Comparison of ENCODE assay signal across 13 cellular contexts in the genomic region with DNA sequence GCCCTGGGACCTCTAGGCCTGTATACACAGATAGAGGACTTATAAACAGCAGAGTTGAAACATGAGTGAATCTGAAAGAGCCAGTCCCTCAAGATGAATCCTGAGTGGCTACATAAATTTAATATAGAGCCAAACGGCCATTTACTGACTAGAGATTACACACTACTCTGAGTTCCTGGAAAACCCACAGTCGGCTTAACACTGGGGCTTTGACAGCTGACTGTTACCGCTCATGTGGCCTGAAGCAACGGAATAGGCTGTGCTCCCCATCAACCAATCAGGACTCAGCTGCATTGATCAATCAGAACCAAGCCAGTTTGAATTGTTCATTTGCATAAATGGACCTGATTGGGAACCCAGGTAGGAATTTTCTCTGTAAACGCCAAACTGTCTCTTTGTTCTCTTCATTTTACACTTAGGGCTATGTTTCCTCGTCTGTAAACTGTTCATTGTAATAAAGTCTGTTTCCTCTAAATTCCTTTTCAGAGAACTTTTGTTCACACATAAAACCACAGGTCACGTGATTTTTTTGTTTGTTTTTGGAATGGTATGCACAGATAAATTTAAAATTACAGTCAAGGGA. TPM values are rescaled to one million over a fixed set of nuclear protein-coding genes. Genes with fewer than 3 reads are reported as not detected.
A peak's percentile ranks its signal among the peaks of the same experiment; 100 is the strongest.
DNase-seq lines count a peak whose midpoint lies in the region; ATAC-seq and TF ChIP-seq lines count a peak whose summit lies in the region.
"Had no signal": no experiment of that assay in that cellular context is flagged by ENCODE, and none has a peak within 500 bp of the region (broad histone marks: within the 10 kb centered on the region; RNA-seq: fewer than 3 reads in every experiment).

No MANE protein-coding gene starts in this region.

- H3K9me3 Mint-ChIP-seq in Calu3 (ENCODE audit: low read depth, unreplicated experiment), result no peaks in the 10 kb centered on the region
- H3K9me3 Mint-ChIP-seq in activated CD8-positive, alpha-beta T cell treated with anti-CD3 and anti-CD28 coated beads for 36 hours, result no peaks in the 10 kb centered on the region

- H3K36me3 ChIP-seq in mesendoderm (ENCODE audit: control insufficient read depth, insufficient read depth, low read length), result no peaks in the 10 kb centered on the region

- H2BK120ac ChIP-seq in mesendoderm (ENCODE audit: low read depth, low read length), result no peak overlapping the region

- H2AK5ac ChIP-seq in mesendoderm (ENCODE audit: low read length), result no peak overlapping the region

- no peak for TF ChIP-seq CTCF in Calu3 (IDR thresholded peaks at IDR 0.05; ENCODE audit: unreplicated experiment)
- TF ChIP-seq CTCF in activated CD8-positive, alpha-beta T cell treated with anti-CD3 and anti-CD28 coated beads for 36 hours (IDR thresholded peaks at IDR 0.05), result no peak

- no peak overlapping the region for H3K27ac ChIP-seq in mesendoderm (ENCODE audit: low read depth, low read length)

- H3K18ac ChIP-seq in mesendoderm (ENCODE audit: low read length), result peak overlapping the region; percentile 85

- H3K4me2 ChIP-seq in mesendoderm (ENCODE audit: low read length), result no peak overlapping the region

- no peak overlapping the region for H3K9ac ChIP-seq in mesendoderm (ENCODE audit: low read length)

- intact Hi-C loops in Calu3 (cut with micrococcal nuclease; ENCODE audit: unreplicated experiment), result loop anchor here (1.0 kb wide), 1 partner anchor 10 kb away; no protein-coding TSS in a partner anchor
- intact Hi-C loops in activated CD8-positive, alpha-beta T cell treated with anti-CD3 and anti-CD28 coated beads for 36 hours (cut with micrococcal nuclease), result no loop called here

- no peak overlapping the region for H3K4me3 ChIP-seq in mesendoderm (ENCODE audit: low read length)

- no peak overlapping the region for H4K8ac ChIP-seq in mesendoderm (ENCODE audit: low read depth, low read length)

- WGBS in mesendoderm (ENCODE audit: extremely low coverage, insufficient coverage, low lambda C conversion rate), result no CpG with 5 or more reads among the region's 7 CpGs

- CTCF ChIA-PET in Calu3 (lab: Charles Lee), result interaction anchor here (0.7 to 2.9 kb wide), 7 partner anchors 10 to 283 kb away, joined by 3 to 13 read pairs (median 4); no protein-coding TSS in a partner anchor
- CTCF ChIA-PET in activated CD8-positive, alpha-beta T cell treated with anti-CD3 and anti-CD28 coated beads for 36 hours (lab: Charles Lee), result interaction anchor here (0.6 to 8.4 kb wide), 4 partner anchors 13 to 27 kb away, joined by 3 to 53 read pairs (median 6); no protein-coding TSS in a partner anchor

- no peak overlapping the region for H4K5ac ChIP-seq in mesendoderm (ENCODE audit: low read length)

- H2BK5ac ChIP-seq in mesendoderm (ENCODE audit: low read length), result no peak overlapping the region

- H3K27me3 ChIP-seq in mesendoderm (ENCODE audit: insufficient read depth, low read length, poor library complexity), result no peaks in the 10 kb centered on the region

- POLR2A ChIA-PET in activated CD8-positive, alpha-beta T cell treated with anti-CD3 and anti-CD28 coated beads for 36 hours (lab: Charles Lee), result interaction anchor here (0.9 to 1.8 kb wide), 2 partner anchors 31 to 40 kb away, joined by 3 to 6 read pairs; a partner anchor contains a TSS

- H3K4me1 ChIP-seq in mesendoderm (ENCODE audit: control insufficient read depth, low read depth, low read length), result peaks cover 3% of the 10 kb centered on the region

- DNase-seq in Calu3 (peak; percentile 85), HuH-7 (ENCODE audit: low spot score) (peak; percentile 65), mesendoderm (peak; percentile 21), SIG-M5 treated with dmso at 0.1 percent for 504 hours (lab: John Stamatoyannopoulos, UW; ENCODE audit: unreplicated experiment) (no peak), ecto neural progenitor cell (ENCODE audit: low spot score) (no peak)
- DNase-seq in activated CD8-positive, alpha-beta T cell treated with anti-CD3 and anti-CD28 coated beads for 36 hours, result peak; percentile 73
- DNase-seq: COR-L47; NCI-H2081; stimulated activated CD4-positive, alpha-beta T cell treated with anti-CD3 and anti-CD28 coated beads, Interleukin-15, amount 100 ng/mL, for 24 hours; T1000 had no signal

- peak; percentile 91 for ATAC-seq in activated CD8-positive, alpha-beta T cell treated with anti-CD3 and anti-CD28 coated beads for 36 hours
- ATAC-seq in HG03521 (IDR thresholded peaks at IDR 0.05; ENCODE audit: unreplicated experiment) (no peak), GM19023 (IDR thresholded peaks at IDR 0.05; ENCODE audit: unreplicated experiment) (no peak)

- no peaks in the 10 kb centered on the region for H3K79me2 ChIP-seq in mesendoderm (ENCODE audit: control insufficient read depth, insufficient read depth, low read length)

- peak overlapping the region; percentile 95 for H3K27ac Mint-ChIP-seq in Calu3 (ENCODE audit: unreplicated experiment)
- H3K27ac Mint-ChIP-seq in activated CD8-positive, alpha-beta T cell treated with anti-CD3 and anti-CD28 coated beads for 36 hours, result peak overlapping the region; percentile 3
- H3K27ac Mint-ChIP-seq: activated naive CD8-positive, alpha-beta T cell had no signal

- H3K23ac ChIP-seq in mesendoderm (ENCODE audit: low read length), result no peak overlapping the region

- H3K4ac ChIP-seq in mesendoderm (ENCODE audit: low read depth, low read length), result peak overlapping the region; percentile 4

- TSS peak; percentile 67 for BruUV-seq in Calu3 (replicated peaks; lab: Mats Ljungman, UMichigan)

- H3K79me1 ChIP-seq in mesendoderm (ENCODE audit: low read length), result no peaks in the 10 kb centered on the region

- peaks cover 31% of the 10 kb centered on the region for H3K36me3 Mint-ChIP-seq in Calu3 (ENCODE audit: insufficient read depth, unreplicated experiment)
- H3K36me3 Mint-ChIP-seq in activated CD8-positive, alpha-beta T cell treated with anti-CD3 and anti-CD28 coated beads for 36 hours (ENCODE audit: low read depth), result no peaks in the 10 kb centered on the region

- peaks cover 79% of the 10 kb centered on the region for H3K4me1 Mint-ChIP-seq in Calu3 (ENCODE audit: low read depth, unreplicated experiment)
- H3K4me1 Mint-ChIP-seq in activated CD8-positive, alpha-beta T cell treated with anti-CD3 and anti-CD28 coated beads for 36 hours (ENCODE audit: low read depth), result peaks cover 22% of the 10 kb centered on the region

- peak overlapping the region; percentile 64 for H2BK15ac ChIP-seq in mesendoderm (replicated peaks; ENCODE audit: low read depth)

- no peaks in the 10 kb centered on the region for H3K27me3 Mint-ChIP-seq in Calu3 (ENCODE audit: unreplicated experiment)
- no peaks in the 10 kb centered on the region for H3K27me3 Mint-ChIP-seq in activated CD8-positive, alpha-beta T cell treated with anti-CD3 and anti-CD28 coated beads for 36 hours
- H3K27me3 Mint-ChIP-seq: activated naive CD8-positive, alpha-beta T cell had no signal

- H3K56ac ChIP-seq in mesendoderm (ENCODE audit: low read length), result no peak overlapping the region

- peak overlapping the region; percentile 66 for H3K4me3 Mint-ChIP-seq in Calu3 (ENCODE audit: low read depth, unreplicated experiment)
- no peak overlapping the region for H3K4me3 Mint-ChIP-seq in activated CD8-positive, alpha-beta T cell treated with anti-CD3 and anti-CD28 coated beads for 36 hours
- H3K4me3 Mint-ChIP-seq: activated naive CD8-positive, alpha-beta T cell had no signal

RNA-seq across cellular contexts. Expression of a gene that starts 40.5 kb away (rescaled TPM):
- total RNA-seq in Calu3 (2022), result 291 and 303 TPM in 2 replicates
- total RNA-seq in activated CD8-positive, alpha-beta T cell treated with anti-CD3 and anti-CD28 coated beads for 36 hours, result 100 to 1,000 TPM; 180 to 191 TPM
- polyA plus RNA-seq in mesendoderm (2013, experiment 1 of 2), result 49.8 TPM
- 46.0 TPM for polyA plus RNA-seq in mesendoderm (2013, experiment 2 of 2)

Comparison
In these comparisons a context has a peak if more than half of its experiments do, and no peak if none do; other contexts are left out.
1. DNase-seq: peak in Calu3 (single experiment), HuH-7 (single experiment), activated CD8-positive, alpha-beta T cell treated with anti-CD3 and anti-CD28 coated beads for 36 hours (single experiment) and mesendoderm (single experiment); none in SIG-M5 treated with dmso at 0.1 percent for 504 hours (single experiment) and ecto neural progenitor cell (single experiment).